9 cellular contexts compared by ENCODE assay signal in genomic region chr5:73119492-73120157, GRCh38. TPM values are rescaled to one million over a fixed set of nuclear protein-coding genes. Genes with fewer than 3 reads are reported as not detected.
DNase-seq lines count a peak whose midpoint lies in the region; ATAC-seq and TF ChIP-seq lines count a peak whose summit lies in the region.
"Had no signal": no experiment of that assay in that cellular context is flagged by ENCODE, and none has a peak within 500 bp of the region (broad histone marks: within the 10 kb centered on the region; RNA-seq: fewer than 3 reads in every experiment).

No MANE protein-coding gene starts in this region.

- peak overlapping the region; percentile 96 for H3K4me2 ChIP-seq in smooth muscle cell

- H3K36me3 ChIP-seq in breast epithelium, result no peaks in the 10 kb centered on the region
- H3K36me3 ChIP-seq in smooth muscle cell (ENCODE audit: low read depth), result no peaks in the 10 kb centered on the region

- intact Hi-C loops in breast epithelium (cut with DNase I; ENCODE audit: low total_unique reads), result no loop called here
- intact Hi-C loops in left colon (cut with DNase I, micrococcal nuclease), result no loop called here

- H3K4me3 ChIP-seq in breast epithelium (peak overlapping the region; percentile 45 to 69 (median 51)), smooth muscle cell (peak overlapping the region; percentile 57)

- ATAC-seq in left colon, result peak; percentile 57
- no peak for ATAC-seq in GM19452 (IDR thresholded peaks at IDR 0.05; ENCODE audit: unreplicated experiment)
- ATAC-seq in HG02938 (IDR thresholded peaks at IDR 0.05; ENCODE audit: unreplicated experiment), result no peak
- ATAC-seq in GM21526 (IDR thresholded peaks at IDR 0.05; ENCODE audit: low FRiP score, unreplicated experiment), result no peak

- no peak for TF ChIP-seq POLR2A in breast epithelium (IDR thresholded peaks at IDR 0.05)

- TF ChIP-seq CTCF in breast epithelium (IDR thresholded peaks at IDR 0.05), result no peak
- TF ChIP-seq CTCF in smooth muscle cell (IDR thresholded peaks at IDR 0.05; ENCODE audit: borderline replicate concordance, insufficient read depth, poor library complexity, severe bottlenecking), result no peak

- no peaks in the 10 kb centered on the region for H3K4me1 ChIP-seq in breast epithelium
- peaks cover 9% of the 10 kb centered on the region for H3K4me1 ChIP-seq in smooth muscle cell (ENCODE audit: low read depth)

- H3K79me2 ChIP-seq in smooth muscle cell (ENCODE audit: low read depth), result no peaks in the 10 kb centered on the region

- H3K9ac ChIP-seq in smooth muscle cell (ENCODE audit: low read depth), result no peak overlapping the region

- H3K9me3 ChIP-seq in breast epithelium (no peaks in the 10 kb centered on the region), smooth muscle cell (replicated peaks; ENCODE audit: low read depth) (no peaks in the 10 kb centered on the region)

- H4K20me1 ChIP-seq in smooth muscle cell (ENCODE audit: low read depth), result no peaks in the 10 kb centered on the region

- peaks cover 0 to 3% of the 10 kb centered on the region in 2 donors for H3K27me3 ChIP-seq in breast epithelium
- peaks cover 21% of the 10 kb centered on the region for H3K27me3 ChIP-seq in smooth muscle cell (ENCODE audit: low read depth)

- H2AFZ ChIP-seq in smooth muscle cell (ENCODE audit: low read depth), result peak overlapping the region; percentile 89

- DNase-seq in HK-2 (ENCODE audit: unreplicated experiment), result peak; percentile 85
- DNase-seq in breast epithelium (ENCODE audit: low spot score in 2 of 2), result no peak
- peak; percentile 71 to 86 for DNase-seq in left colon
- no peak for DNase-seq in smooth muscle cell (lab: John Stamatoyannopoulos, UW; ENCODE audit: unreplicated experiment)
- no peak for DNase-seq in HuH-7.5 (ENCODE audit: low spot score)

- H3K27ac ChIP-seq in breast epithelium (no peak overlapping the region), smooth muscle cell (ENCODE audit: low read depth) (no peak overlapping the region)

- 41% methylated on average over 40 of the region's 40 CpGs for WGBS in smooth muscle cell (ENCODE audit: low lambda C conversion rate)

- H3F3A ChIP-seq in smooth muscle cell (ENCODE audit: low read depth), result peaks cover 12% of the 10 kb centered on the region

RNA-seq across cellular contexts. Expression of gene TMEM171, which starts 0.8 kb away (rescaled TPM):
- total RNA-seq in breast epithelium (under 1 TPM in 1 of 3 donors, not detected in 2; 0.64 TPM), left colon (100 to 1,000 TPM in 1 of 2 donors, 10 to 100 TPM in 1; 77.4 to 104 TPM), smooth muscle cell (not detected in 2 replicates)
- polyA plus RNA-seq in smooth muscle cell, result 0.54 and 0.89 TPM in 2 replicates
- polyA plus RNA-seq: IgD-negative memory B cell had no signal

RNA-seq across cellular contexts. Expression of gene TMEM174, which starts 53.4 kb away (rescaled TPM):
- total RNA-seq in breast epithelium (not detected), left colon (not detected), smooth muscle cell (not detected in 2 replicates)
- polyA plus RNA-seq in smooth muscle cell, result not detected in 2 replicates
- polyA plus RNA-seq: IgD-negative memory B cell had no signal

Comparison
In these comparisons a context has a peak if more than half of its experiments do, and no peak if none do; other contexts are left out.
1. DNase-seq: peak in HK-2 (single experiment) and left colon (2 of 2); none in breast epithelium (0 of 2), smooth muscle cell (single experiment) and HuH-7.5 (single experiment).
2. RNA of gene TMEM171, which starts 0.8 kb away (total RNA-seq): 77.4 to 104 TPM in left colon; 0.64 TPM in breast epithelium and not detected in smooth muscle cell; every median in the first group is over 10 times any median in the second.